Comparison of ENCODE assay signal across 8 cellular contexts in the genomic region with DNA sequence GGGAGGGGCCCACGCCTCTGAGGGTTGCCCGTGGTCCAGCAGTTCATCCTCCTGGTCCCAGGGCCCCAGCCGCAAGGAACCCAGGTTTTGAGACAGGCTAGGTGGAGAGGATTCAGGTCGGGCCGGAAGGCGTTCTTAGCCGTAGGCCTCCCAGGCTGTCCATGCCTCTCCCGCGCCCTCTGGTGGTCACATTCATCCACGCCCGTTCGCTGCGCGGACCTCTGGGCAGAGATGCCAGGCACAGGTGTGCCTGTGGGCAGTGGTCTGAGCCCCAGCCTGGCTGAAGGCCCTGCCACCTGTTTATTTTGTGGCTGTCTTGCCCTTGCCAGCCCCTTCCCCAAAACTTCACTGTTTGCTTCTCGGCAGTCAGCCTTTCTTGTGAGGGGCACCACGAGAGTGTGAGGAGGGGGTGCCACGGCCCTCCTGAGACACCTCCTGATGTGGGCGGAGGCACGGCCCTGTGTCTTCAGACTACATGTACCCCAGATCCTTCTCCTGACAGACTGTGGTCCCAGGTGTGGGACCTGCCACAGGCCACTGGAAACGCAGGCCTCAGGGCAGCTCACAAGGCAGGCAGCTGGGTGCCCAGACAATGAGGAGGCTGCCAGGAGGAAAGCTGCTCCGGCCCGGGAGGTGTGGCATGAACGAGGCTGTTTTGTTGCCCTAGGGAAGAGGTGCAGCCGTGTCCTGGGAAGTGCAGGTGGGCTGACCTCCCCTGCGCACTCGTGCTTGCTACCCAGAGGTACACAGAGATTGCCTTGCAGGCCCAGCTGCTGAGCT. TPM values are rescaled to one million over a fixed set of nuclear protein-coding genes. Genes with fewer than 3 reads are reported as not detected.
DNase-seq lines count a peak whose midpoint lies in the region; ATAC-seq and TF ChIP-seq lines count a peak whose summit lies in the region.

No MANE protein-coding gene starts in this region.

- H3K9me3 Mint-ChIP-seq in activated CD4-positive, alpha-beta memory T cell treated with anti-CD3 and anti-CD28 coated beads, Interleukin-2, amount 10 ng/mL, durations not matched to agents 7 days and 5 days, result no peaks in the 10 kb centered on the region
- H3K9me3 Mint-ChIP-seq in memory B cell, result no peaks in the 10 kb centered on the region

- ATAC-seq in memory B cell (ENCODE audit: low read depth) (peak; percentile 26), HG02798 (IDR thresholded peaks at IDR 0.05; ENCODE audit: poor library complexity, unreplicated experiment) (no peak)

- H3K36me3 Mint-ChIP-seq in activated CD4-positive, alpha-beta memory T cell treated with anti-CD3 and anti-CD28 coated beads, Interleukin-2, amount 10 ng/mL, durations not matched to agents 7 days and 5 days (ENCODE audit: low read depth), result peaks cover 12% of the 10 kb centered on the region
- H3K36me3 Mint-ChIP-seq in memory B cell, result peaks cover 2% of the 10 kb centered on the region

- POLR2A ChIA-PET in activated CD4-positive, alpha-beta memory T cell treated with anti-CD3 and anti-CD28 coated beads, Interleukin-2, amount 10 ng/mL, durations not matched to agents 7 days and 5 days (lab: Charles Lee), result no interaction called here

- H3K27ac ChIP-seq in dorsolateral prefrontal cortex, result peak overlapping the region in 16 of 59 donors; percentile 2 to 75 (median 28)

- CTCF ChIA-PET in activated CD4-positive, alpha-beta memory T cell treated with anti-CD3 and anti-CD28 coated beads, Interleukin-2, amount 10 ng/mL, durations not matched to agents 7 days and 5 days (lab: Charles Lee), result interaction anchor here (0.8 to 4.3 kb wide), 7 partner anchors 74 to 279 kb away, joined by 3 to 15 read pairs (median 4); no protein-coding TSS in a partner anchor

- H3K4me3 ChIP-seq in BE2C (ENCODE audit: low read depth, low read length) (no peak overlapping the region), dorsolateral prefrontal cortex (peak overlapping the region in 5 of 59 donors; percentile 3 to 28 (median 17))

- intact Hi-C loops in dorsolateral prefrontal cortex (cut with DNase I), result loop anchor here (2.0 to 10.0 kb wide), 3 partner anchors 187 to 221 kb away; no protein-coding TSS in a partner anchor

- no peaks in the 10 kb centered on the region for H3K4me1 ChIP-seq in BE2C

- H3K9me3 ChIP-seq in BE2C, result no peaks in the 10 kb centered on the region

- peak; percentile 93 for TF ChIP-seq CTCF in BE2C (IDR thresholded peaks at IDR 0.05; ENCODE audit: low read depth, low read length)
- TF ChIP-seq CTCF in dorsolateral prefrontal cortex (IDR thresholded peaks at IDR 0.05 in 54 of 56, conservative IDR thresholded peaks at IDR 0.05 in 2 of 56; ENCODE audit: low read depth in 1 of 56, partially characterized antibody in 56 of 56), result peak; percentile 67 to 98 (median 92)

- peaks cover 3% of the 10 kb centered on the region; the same call in 1 of the 2 replicates for H3K36me3 ChIP-seq in BE2C

- H3K27me3 Mint-ChIP-seq in activated CD4-positive, alpha-beta memory T cell treated with anti-CD3 and anti-CD28 coated beads, Interleukin-2, amount 10 ng/mL, durations not matched to agents 7 days and 5 days, result no peaks in the 10 kb centered on the region
- no peaks in the 10 kb centered on the region for H3K27me3 Mint-ChIP-seq in memory B cell

- peaks cover 32% of the 10 kb centered on the region for H3K4me1 Mint-ChIP-seq in activated CD4-positive, alpha-beta memory T cell treated with anti-CD3 and anti-CD28 coated beads, Interleukin-2, amount 10 ng/mL, durations not matched to agents 7 days and 5 days
- peaks cover 15% of the 10 kb centered on the region for H3K4me1 Mint-ChIP-seq in memory B cell

- H3K27ac Mint-ChIP-seq in activated CD4-positive, alpha-beta memory T cell treated with anti-CD3 and anti-CD28 coated beads, Interleukin-2, amount 10 ng/mL, durations not matched to agents 7 days and 5 days, result peak overlapping the region; percentile 64
- H3K27ac Mint-ChIP-seq in memory B cell, result no peak overlapping the region

- H3K4me3 Mint-ChIP-seq in activated CD4-positive, alpha-beta memory T cell treated with anti-CD3 and anti-CD28 coated beads, Interleukin-2, amount 10 ng/mL, durations not matched to agents 7 days and 5 days, result no peak overlapping the region
- H3K4me3 Mint-ChIP-seq in memory B cell, result no peak overlapping the region

- no peaks in the 10 kb centered on the region for H3K27me3 ChIP-seq in BE2C
- H3K27me3 ChIP-seq in dorsolateral prefrontal cortex, result no peaks in the 10 kb centered on the region

- peak; percentile 88 for DNase-seq in BE2C
- peak; percentile 35 for DNase-seq in HCEC 1CT
- DNase-seq in NCI-H69 (lab: John Stamatoyannopoulos, UW), result peak; percentile 62
- DNase-seq in activated CD4-positive, alpha-beta memory T cell treated with anti-CD3 and anti-CD28 coated beads, Interleukin-2, amount 10 ng/mL, durations not matched to agents 7 days and 5 days, result peak; percentile 91
- DNase-seq in dorsolateral prefrontal cortex, result peak; percentile 70 to 91 (median 80)
- peak; percentile 90 to 95 for DNase-seq in memory B cell (ENCODE audit: low spot score in 2 of 2)
- DNase-seq in stimulated activated CD8-positive, alpha-beta memory T cell treated with anti-CD3 and anti-CD28 coated beads, Interleukin-12 subunit alpha, Interleukin-12 subunit beta, amount 100 ng/mL, for 4 hours (ENCODE audit: low read depth), result peak; percentile 67

RNA-seq across cellular contexts. Expression of gene UVSSA, which starts 5.0 kb away (rescaled TPM):
- polyA plus RNA-seq in BE2C (2012; ENCODE audit: insufficient read depth, insufficient read length, low read depth), result 32.7 TPM
- 10 to 100 TPM; 22.2 to 22.3 TPM for total RNA-seq in activated CD4-positive, alpha-beta memory T cell treated with anti-CD3 and anti-CD28 coated beads, Interleukin-2, amount 10 ng/mL, durations not matched to agents 7 days and 5 days
- 10 to 100 TPM; 11.7 to 47.4 (median 23.2) TPM for total RNA-seq in dorsolateral prefrontal cortex

RNA-seq across cellular contexts. Expression of gene NKX1-1, which starts 54.2 kb away (rescaled TPM):
- not detected for polyA plus RNA-seq in BE2C (2012; ENCODE audit: insufficient read depth, insufficient read length, low read depth)
- not detected for total RNA-seq in activated CD4-positive, alpha-beta memory T cell treated with anti-CD3 and anti-CD28 coated beads, Interleukin-2, amount 10 ng/mL, durations not matched to agents 7 days and 5 days
- not detected for total RNA-seq in dorsolateral prefrontal cortex

Comparison
In these comparisons a context has a peak if more than half of its experiments do, and no peak if none do; other contexts are left out.
1. DNase-seq: peak in every context shown above with its lines; median percentile 92 in memory B cell; 91 in activated CD4-positive, alpha-beta memory T cell treated with anti-CD3 and anti-CD28 coated beads, Interleukin-2, amount 10 ng/mL, durations not matched to agents 7 days and 5 days; 88 in BE2C; 80 in dorsolateral prefrontal cortex; 67 in stimulated activated CD8-positive, alpha-beta memory T cell treated with anti-CD3 and anti-CD28 coated beads, Interleukin-12 subunit alpha, Interleukin-12 subunit beta, amount 100 ng/mL, for 4 hours; 62 in NCI-H69; 35 in HCEC 1CT.